Comparison of ENCODE assay signal across 9 cellular contexts in the genomic region with DNA sequence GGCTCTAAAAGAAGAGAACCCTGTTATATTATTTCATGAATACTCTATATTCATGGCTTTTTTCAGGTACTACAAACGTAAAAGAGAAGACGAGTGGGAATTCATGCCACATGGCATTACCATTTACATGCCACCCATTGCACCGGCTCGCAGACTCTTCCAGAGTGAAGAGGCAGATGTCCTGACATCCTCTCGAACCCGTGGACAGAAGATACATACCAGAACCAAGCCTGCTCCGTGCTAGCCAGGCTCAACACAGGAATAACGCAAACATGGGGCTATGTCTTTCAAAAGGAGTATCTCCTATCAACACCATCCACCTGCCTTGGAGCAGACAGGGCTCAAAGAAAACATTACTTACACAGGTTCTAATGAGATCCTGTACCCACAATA.
A peak's percentile ranks its signal among the peaks of the same experiment; 100 is the strongest.
DNase-seq lines count a peak whose midpoint lies in the region; ATAC-seq and TF ChIP-seq lines count a peak whose summit lies in the region.
"Had no signal": no experiment of that assay in that cellular context is flagged by ENCODE, and none has a peak within 500 bp of the region (broad histone marks: within the 10 kb centered on the region; RNA-seq: fewer than 3 reads in every experiment).

No MANE protein-coding gene starts in this region.

- H3K9me3 ChIP-seq in right atrium auricular region (no peaks in the 10 kb centered on the region), adrenal gland (replicated peaks in 1 of 3) (no peaks in the 10 kb centered on the region), mucosa of rectum (ENCODE audit: control insufficient read depth in 2 of 2, low read length in 2 of 2) (no peaks in the 10 kb centered on the region), aorta (ENCODE audit: control insufficient read depth, low read length) (no peaks in the 10 kb centered on the region)

- H3K36me3 ChIP-seq in right atrium auricular region (peaks cover 4% of the 10 kb centered on the region), adrenal gland (replicated peaks in 1 of 2) (no peaks in the 10 kb centered on the region), mucosa of rectum (ENCODE audit: control insufficient read depth in 2 of 2, insufficient read depth in 2 of 2, low read length in 2 of 2) (peaks cover 0 to 2% of the 10 kb centered on the region in 2 donors), aorta (ENCODE audit: control insufficient read depth in 1 of 2, insufficient read depth in 2 of 2, low read length in 1 of 2) (no peaks in the 10 kb centered on the region), GM23338 (ENCODE audit: insufficient read depth) (no peaks in the 10 kb centered on the region)

- peak overlapping the region; percentile 31 to 35 for H3K27ac ChIP-seq in right atrium auricular region
- H3K27ac ChIP-seq in adrenal gland = peak overlapping the region; percentile 50 to 73 (median 64)
- peak overlapping the region; percentile 71 to 73 for H3K27ac ChIP-seq in mucosa of rectum (ENCODE audit: low read depth in 2 of 2, low read length in 2 of 2)
- peak overlapping the region; percentile 8 to 25 for H3K27ac ChIP-seq in aorta (ENCODE audit: low read depth in 1 of 2, low read length in 2 of 2)
- H3K27ac ChIP-seq in GM23338 (ENCODE audit: low read depth) = no peak overlapping the region

- no peak overlapping the region for H2AFZ ChIP-seq in GM23338

- H3K27ac Mint-ChIP-seq in GM23338 = no peak overlapping the region

- WGBS in adrenal gland, 4 donors = 90 to 97% (median 92%) methylated on average over 8 of the region's 8 CpGs
- 78 to 80% methylated on average over 8 of the region's 8 CpGs for WGBS in aorta, 2 donors

- no peaks in the 10 kb centered on the region for H3F3A ChIP-seq in GM23338 (replicated peaks; ENCODE audit: low read depth)

- no peak for ATAC-seq in Right ventricle myocardium inferior
- ATAC-seq in aorta (ENCODE audit: low FRiP score) = no peak
- ATAC-seq in GM23338 = no peak

- no peaks in the 10 kb centered on the region for H3K9me2 ChIP-seq in GM23338 (ENCODE audit: insufficient read depth)

- H3K4me2 ChIP-seq in GM23338 = no peak overlapping the region

- H3K27me3 ChIP-seq in right atrium auricular region (no peaks in the 10 kb centered on the region), adrenal gland (no peaks in the 10 kb centered on the region), mucosa of rectum (ENCODE audit: control insufficient read depth in 2 of 2, insufficient read depth in 2 of 2, low read length in 2 of 2) (no peaks in the 10 kb centered on the region), aorta (ENCODE audit: control insufficient read depth in 1 of 2, insufficient read depth in 2 of 2, low read length in 1 of 2) (no peaks in the 10 kb centered on the region), GM23338 (ENCODE audit: insufficient read depth) (no peaks in the 10 kb centered on the region)

- H3K36me3 Mint-ChIP-seq in GM23338 (ENCODE audit: low read depth) = peaks cover 3% of the 10 kb centered on the region; the same call in 1 of the 3 replicates

- no peak for TF ChIP-seq POLR2A in adrenal gland (IDR thresholded peaks at IDR 0.05)

- H3K79me2 ChIP-seq in GM23338 (replicated peaks; ENCODE audit: insufficient read depth) = no peaks in the 10 kb centered on the region

- no peaks in the 10 kb centered on the region for H3K4me1 Mint-ChIP-seq in GM23338

- H3K9ac ChIP-seq in mucosa of rectum (ENCODE audit: low read depth in 1 of 2, low read length in 2 of 2) = no peak overlapping the region

- H3K4me1 ChIP-seq in right atrium auricular region (peaks cover 0 to 13% of the 10 kb centered on the region in 2 donors), adrenal gland (replicated peaks in 1 of 2) (peaks cover 19 to 43% of the 10 kb centered on the region in 2 donors), mucosa of rectum (ENCODE audit: control insufficient read depth in 2 of 2, insufficient read depth in 2 of 2, low read length in 2 of 2) (peaks cover 23 to 29% of the 10 kb centered on the region in 2 donors), aorta (ENCODE audit: control insufficient read depth in 1 of 2, insufficient read depth in 2 of 2, low read length in 2 of 2) (peaks cover 5 to 13% of the 10 kb centered on the region in 2 donors), GM23338 (ENCODE audit: insufficient read depth) (no peaks in the 10 kb centered on the region)

- TF ChIP-seq CTCF in right atrium auricular region (IDR thresholded peaks at IDR 0.05) (no peak), adrenal gland (IDR thresholded peaks at IDR 0.05) (no peak), GM23338 (conservative IDR thresholded peaks at IDR 0.05; ENCODE audit: low read depth in 2 of 2) (no peak)

- peaks cover 2% of the 10 kb centered on the region; the same call in 1 of the 3 replicates for H3K9me3 Mint-ChIP-seq in GM23338

- H3K4me3 ChIP-seq in right atrium auricular region = no peak overlapping the region
- H3K4me3 ChIP-seq in adrenal gland = no peak overlapping the region
- H3K4me3 ChIP-seq in mucosa of rectum (ENCODE audit: low read length in 2 of 2) = no peak overlapping the region
- H3K4me3 ChIP-seq in aorta (ENCODE audit: low read length in 2 of 2) = no peak overlapping the region
- H3K4me3 ChIP-seq in GM23338 = no peak overlapping the region

- no peak for DNase-seq in right atrium auricular region (ENCODE audit: low spot score)
- no peak for DNase-seq in Right ventricle myocardium inferior (ENCODE audit: missing footprints)
- DNase-seq in adrenal gland = no peak
- no peak for DNase-seq in aorta
- DNase-seq in GM23338 (ENCODE audit: low spot score) = no peak
- no peak for DNase-seq in NCI-H2196 (lab: John Stamatoyannopoulos, UW; ENCODE audit: unreplicated experiment)
- DNase-seq in GM19238 (ENCODE audit: insufficient read length, low spot score) = no peak
- DNase-seq: retina had no signal

- intact Hi-C loops in Right ventricle myocardium inferior (cut with DNase I) = no loop called here
- intact Hi-C loops in adrenal gland (cut with DNase I) = no loop called here
- intact Hi-C loops in aorta (cut with DNase I) = no loop called here

- H3K27me3 Mint-ChIP-seq in GM23338 (ENCODE audit: insufficient read depth, low read depth, poor library complexity) = no peaks in the 10 kb centered on the region

- H4K20me1 ChIP-seq in GM23338 (replicated peaks; ENCODE audit: insufficient read depth) = no peaks in the 10 kb centered on the region

- no peak overlapping the region for H3K4me3 Mint-ChIP-seq in GM23338

TF ChIP-seq in GM23338, 12 proteins besides CTCF, POLR2A, EP300 and RAD21 (continues in another document):
- TF ChIP-seq STAT1 (IDR thresholded peaks at IDR 0.05; ENCODE audit: unreplicated experiment) (no peak), NANOG (IDR thresholded peaks at IDR 0.05; ENCODE audit: borderline replicate concordance) (no peak), ZNF331 (CRISPR knock-in tag; IDR thresholded peaks at IDR 0.05; ENCODE audit: low read depth) (no peak), CREB1 (CRISPR knock-in tag; IDR thresholded peaks at IDR 0.05; ENCODE audit: low read depth) (no peak), EZH2phosphoT487 (IDR thresholded peaks at IDR 0.05; ENCODE audit: unreplicated experiment) (no peak), EZH2 (IDR thresholded peaks at IDR 0.05; ENCODE audit: low read depth, unreplicated experiment) (no peak)
- TF ChIP-seq, protein P1, sequence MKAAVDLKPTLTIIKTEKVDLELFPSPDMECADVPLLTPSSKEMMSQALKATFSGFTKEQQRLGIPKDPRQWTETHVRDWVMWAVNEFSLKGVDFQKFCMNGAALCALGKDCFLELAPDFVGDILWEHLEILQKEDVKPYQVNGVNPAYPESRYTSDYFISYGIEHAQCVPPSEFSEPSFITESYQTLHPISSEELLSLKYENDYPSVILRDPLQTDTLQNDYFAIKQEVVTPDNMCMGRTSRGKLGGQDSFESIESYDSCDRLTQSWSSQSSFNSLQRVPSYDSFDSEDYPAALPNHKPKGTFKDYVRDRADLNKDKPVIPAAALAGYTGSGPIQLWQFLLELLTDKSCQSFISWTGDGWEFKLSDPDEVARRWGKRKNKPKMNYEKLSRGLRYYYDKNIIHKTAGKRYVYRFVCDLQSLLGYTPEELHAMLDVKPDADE (IDR thresholded peaks at IDR 0.05) = no peak
